ENCODE assay signal across 8 cellular contexts in genomic region chr3:112642912-112643506, GRCh38. TPM values are rescaled to one million over a fixed set of nuclear protein-coding genes. Genes with fewer than 3 reads are reported as not detected.
DNase-seq lines count a peak whose midpoint lies in the region; ATAC-seq, FAIRE-seq and TF ChIP-seq lines count a peak whose summit lies in the region.

No MANE protein-coding gene starts in this region.

- no peaks in the 10 kb centered on the region for H3K79me1 ChIP-seq in H9 (ENCODE audit: insufficient read depth, low read depth, low read length, poor library complexity, severe bottlenecking)

- H3K36me3 ChIP-seq in Loucy (ENCODE audit: insufficient read depth, low read length): no peaks in the 10 kb centered on the region
- no peaks in the 10 kb centered on the region for H3K36me3 ChIP-seq in thoracic aorta

- H3K9me3 Mint-ChIP-seq in H9 (no peaks in the 10 kb centered on the region), osteocyte (ENCODE audit: unreplicated experiment) (no peaks in the 10 kb centered on the region)
- no peaks in the 10 kb centered on the region for H3K9me3 Mint-ChIP-seq in activated T-helper 2 cell treated with anti-CD3 and anti-CD28 coated beads, Interferon-gamma antibody, Interleukin-2, Interleukin-4, amounts not matched to agents 10 μg/mL and 5 μg/mL and 100 μg/mL, durations not matched to agents 14 hours and 24 hours and 36 hours

- FAIRE-seq in frontal cortex (lab: Jason Lieb, UNC): no peak

- H2BK15ac ChIP-seq in H9 (ENCODE audit: low read depth, low read length): no peak overlapping the region

- no peaks in the 10 kb centered on the region for H3K23me2 ChIP-seq in H9 (ENCODE audit: insufficient read length, low read depth, low read length, poor library complexity, severe bottlenecking)

- H3K9ac ChIP-seq in H9 (ENCODE audit: extremely low read depth, insufficient read length, low read length) (no peak overlapping the region), Loucy (ENCODE audit: low read depth, low read length, poor library complexity, severe bottlenecking) (peak overlapping the region; percentile 43)

- POLR2A ChIA-PET in RWPE1 (lab: Yijun Ruan, JAX; ENCODE audit: low non-redundant PET): no interaction called here

- WGBS in H9 (ENCODE audit: extremely low coverage, insufficient read length, low lambda C conversion rate): no CpG with 5 or more reads among the region's 10 CpGs

- H2AK5ac ChIP-seq in H9 (ENCODE audit: insufficient read length, low read length): no peak overlapping the region

- H2BK20ac ChIP-seq in H9 (ENCODE audit: low read depth, low read length, poor library complexity, severe bottlenecking): no peak overlapping the region

- peaks cover 18 to 22% of the 10 kb centered on the region in 2 experiments for H3K4me1 Mint-ChIP-seq in H9
- peaks cover 23% of the 10 kb centered on the region for H3K4me1 Mint-ChIP-seq in activated T-helper 2 cell treated with anti-CD3 and anti-CD28 coated beads, Interferon-gamma antibody, Interleukin-2, Interleukin-4, amounts not matched to agents 10 μg/mL and 5 μg/mL and 100 μg/mL, durations not matched to agents 14 hours and 24 hours and 36 hours (ENCODE audit: low read depth)
- H3K4me1 Mint-ChIP-seq in osteocyte (ENCODE audit: unreplicated experiment): peaks cover 28% of the 10 kb centered on the region

- H4K20me1 ChIP-seq in H9 (ENCODE audit: control insufficient read depth, insufficient read depth, insufficient read length): no peaks in the 10 kb centered on the region
- H4K20me1 ChIP-seq in Loucy (ENCODE audit: insufficient read depth, low read length, poor library complexity, severe bottlenecking): no peaks in the 10 kb centered on the region

- no peaks in the 10 kb centered on the region for H3K9me2 ChIP-seq in Loucy (replicated peaks; ENCODE audit: low read depth, low read length)

- H4K8ac ChIP-seq in H9 (replicated peaks; ENCODE audit: insufficient read length, low read depth, low read length): no peak overlapping the region

- H3K27me3 ChIP-seq in H9 (ENCODE audit: insufficient read depth, low read length): no peaks in the 10 kb centered on the region
- no peaks in the 10 kb centered on the region for H3K27me3 ChIP-seq in Loucy (ENCODE audit: insufficient read depth, low read length, poor library complexity, severe bottlenecking)
- H3K27me3 ChIP-seq in thoracic aorta (replicated peaks; ENCODE audit: insufficient read depth): no peaks in the 10 kb centered on the region

- H2BK12ac ChIP-seq in H9 (ENCODE audit: insufficient read length, low read depth, low read length): no peak overlapping the region

- H3K27me3 Mint-ChIP-seq in H9 (ENCODE audit: low read depth) (peaks cover 3% of the 10 kb centered on the region; the same call in 1 of the 2 replicates), osteocyte (ENCODE audit: unreplicated experiment) (no peaks in the 10 kb centered on the region)
- H3K27me3 Mint-ChIP-seq in activated T-helper 2 cell treated with anti-CD3 and anti-CD28 coated beads, Interferon-gamma antibody, Interleukin-2, Interleukin-4, amounts not matched to agents 10 μg/mL and 5 μg/mL and 100 μg/mL, durations not matched to agents 14 hours and 24 hours and 36 hours (ENCODE audit: low read depth): peaks cover 10% of the 10 kb centered on the region

- no peaks in the 10 kb centered on the region for H3K9me3 ChIP-seq in H9 (ENCODE audit: control insufficient read depth, low read depth, low read length)
- no peaks in the 10 kb centered on the region for H3K9me3 ChIP-seq in Loucy (ENCODE audit: insufficient read depth, low read depth, low read length)
- no peaks in the 10 kb centered on the region for H3K9me3 ChIP-seq in thoracic aorta

- intact Hi-C loops in activated T-helper 2 cell treated with anti-CD3 and anti-CD28 coated beads, Interferon-gamma antibody, Interleukin-2, Interleukin-4, amounts not matched to agents 10 μg/mL and 5 μg/mL and 100 μg/mL, durations not matched to agents 14 hours and 24 hours and 36 hours (cut with micrococcal nuclease): loop anchor here (1.0 to 2.0 kb wide), 4 partner anchors 30 to 336 kb away; no protein-coding TSS in a partner anchor

- TF ChIP-seq CTCF in H9 (conservative IDR thresholded peaks at IDR 0.05) (peak; percentile 85), Loucy (conservative IDR thresholded peaks at IDR 0.05; ENCODE audit: low read length) (peak; percentile 92), RWPE1 (conservative IDR thresholded peaks at IDR 0.05; ENCODE audit: low read depth) (peak; percentile 90), osteocyte (IDR thresholded peaks at IDR 0.05) (peak; percentile 96), thoracic aorta (IDR thresholded peaks at IDR 0.05) (peak; percentile 77)

- no peak overlapping the region for H2AFZ ChIP-seq in H9 (ENCODE audit: low read length)
- peak overlapping the region; percentile 81 for H2AFZ ChIP-seq in Loucy (ENCODE audit: low read length)

- CTCF ChIA-PET in RWPE1 (lab: Yijun Ruan, JAX): interaction anchor here (0.5 to 3.7 kb wide), 23 partner anchors 11 to 444 kb away, joined by 3 to 34 read pairs (median 4); no protein-coding TSS in a partner anchor

- H3K4me1 ChIP-seq in H9 (ENCODE audit: insufficient read depth, low read length): peaks cover 18% of the 10 kb centered on the region
- peaks cover 8% of the 10 kb centered on the region for H3K4me1 ChIP-seq in Loucy (ENCODE audit: insufficient read depth, low read length, poor library complexity, severe bottlenecking)
- H3K4me1 ChIP-seq in thoracic aorta (ENCODE audit: control insufficient read depth in 1 of 2, low read depth in 2 of 2): peaks cover 4 to 26% of the 10 kb centered on the region in 2 donors

- H3K14ac ChIP-seq in H9 (ENCODE audit: insufficient read depth, low read length): no peak overlapping the region

- H2BK5ac ChIP-seq in H9 (ENCODE audit: insufficient read length, low read length): no peak overlapping the region

- H3K36me3 Mint-ChIP-seq in H9 (ENCODE audit: insufficient read depth in 1 of 3, low read depth in 3 of 3) (peaks cover 0 to 9% (median 2%) of the 10 kb centered on the region in 3 experiments; a peak in 1 of 7 replicates), osteocyte (ENCODE audit: unreplicated experiment) (no peaks in the 10 kb centered on the region)
- no peaks in the 10 kb centered on the region for H3K36me3 Mint-ChIP-seq in activated T-helper 2 cell treated with anti-CD3 and anti-CD28 coated beads, Interferon-gamma antibody, Interleukin-2, Interleukin-4, amounts not matched to agents 10 μg/mL and 5 μg/mL and 100 μg/mL, durations not matched to agents 14 hours and 24 hours and 36 hours (ENCODE audit: low read depth)

- H4K5ac ChIP-seq in H9 (ENCODE audit: insufficient read length, low read depth, low read length): no peak overlapping the region

- DNase-seq in ELR (ENCODE audit: low read depth): peak; percentile 94
- DNase-seq in H9: peak; percentile 87
- DNase-seq in RWPE1 (ENCODE audit: low spot score): peak; percentile 84
- peak; percentile 75 for DNase-seq in activated T-helper 2 cell treated with anti-CD3 and anti-CD28 coated beads, Interferon-gamma antibody, Interleukin-2, Interleukin-4, amounts not matched to agents 10 μg/mL and 5 μg/mL and 100 μg/mL, durations not matched to agents 14 hours and 24 hours and 36 hours (ENCODE audit: low spot score)
- peak; percentile 37 to 66 for DNase-seq in frontal cortex (ENCODE audit: low spot score in 2 of 2)
- DNase-seq in osteocyte (ENCODE audit: extremely low spot score, unreplicated experiment): peak; percentile 92
- DNase-seq in thoracic aorta (ENCODE audit: low spot score): peak; percentile 68

- no peak overlapping the region for H4K91ac ChIP-seq in H9 (ENCODE audit: insufficient read length, low read depth, low read length)

- H3K27ac Mint-ChIP-seq in H9: no peak overlapping the region
- H3K27ac Mint-ChIP-seq in activated T-helper 2 cell treated with anti-CD3 and anti-CD28 coated beads, Interferon-gamma antibody, Interleukin-2, Interleukin-4, amounts not matched to agents 10 μg/mL and 5 μg/mL and 100 μg/mL, durations not matched to agents 14 hours and 24 hours and 36 hours: no peak overlapping the region
- H3K27ac Mint-ChIP-seq in osteocyte (ENCODE audit: unreplicated experiment): no peak overlapping the region

- H3K4me3 Mint-ChIP-seq in H9 (peak overlapping the region in 1 of 2 experiments; percentile 12; a peak in 2 of 5 replicates), osteocyte (ENCODE audit: unreplicated experiment) (peak overlapping the region; percentile 39)
- H3K4me3 Mint-ChIP-seq in activated T-helper 2 cell treated with anti-CD3 and anti-CD28 coated beads, Interferon-gamma antibody, Interleukin-2, Interleukin-4, amounts not matched to agents 10 μg/mL and 5 μg/mL and 100 μg/mL, durations not matched to agents 14 hours and 24 hours and 36 hours (ENCODE audit: low read depth): peak overlapping the region; percentile 65

- H3K27ac ChIP-seq in H9 (ENCODE audit: insufficient read length, low read depth, low read length): no peak overlapping the region
- no peak overlapping the region for H3K27ac ChIP-seq in RWPE1
- no peak overlapping the region for H3K27ac ChIP-seq in thoracic aorta

- H2BK120ac ChIP-seq in H9 (ENCODE audit: low read depth, low read length, poor library complexity, severe bottlenecking): no peak overlapping the region

- H3K79me2 ChIP-seq in H9 (ENCODE audit: insufficient read depth, low read length) (no peaks in the 10 kb centered on the region), Loucy (ENCODE audit: insufficient read depth, low read length) (no peaks in the 10 kb centered on the region)

- peak; percentile 48 for ATAC-seq in thoracic aorta (ENCODE audit: insufficient number of reproducible peaks, low FRiP score, low read depth)

- H3K4me3 ChIP-seq in Loucy (ENCODE audit: low read length, poor library complexity, severe bottlenecking): peak overlapping the region; percentile 61
- peak overlapping the region; percentile 61 for H3K4me3 ChIP-seq in thoracic aorta

- no peak overlapping the region for H3K4ac ChIP-seq in H9 (ENCODE audit: low read depth, low read length)

- no peaks in the 10 kb centered on the region for H3F3A ChIP-seq in Loucy (ENCODE audit: low read depth)

- no peak overlapping the region for H3T11ph ChIP-seq in H9 (ENCODE audit: low read length)

- H3K4me2 ChIP-seq in H9 (ENCODE audit: insufficient read depth, insufficient read length, low read length): no peak overlapping the region
- H3K4me2 ChIP-seq in Loucy (ENCODE audit: low read depth, low read length, poor library complexity, severe bottlenecking): peak overlapping the region; percentile 71

- H3K18ac ChIP-seq in H9 (ENCODE audit: insufficient read length, low read depth, low read length): no peak overlapping the region

- H3K56ac ChIP-seq in H9 (ENCODE audit: insufficient read length, low read depth, low read length): no peak overlapping the region

- H3K23ac ChIP-seq in H9 (ENCODE audit: insufficient read length, low read depth, low read length): no peak overlapping the region

RNA-seq across cellular contexts. Expression of gene CCDC80, which starts 2.1 kb away (rescaled TPM):
- total RNA-seq in H9 (2021) (4.6 and 5.4 TPM in 2 replicates), frontal cortex (2.9 TPM), osteocyte (1,760 and 1,947 TPM in 2 replicates), thoracic aorta (100 to 1,000 TPM in 1 of 2 donors, 10 to 100 TPM in 1; 90.8 to 350 TPM)
- not detected in 2 replicates for total RNA-seq in activated T-helper 2 cell treated with anti-CD3 and anti-CD28 coated beads, Interferon-gamma antibody, Interleukin-2, Interleukin-4, amounts not matched to agents 10 μg/mL and 5 μg/mL and 100 μg/mL, durations not matched to agents 14 hours and 24 hours and 36 hours

Comparison
In these comparisons a context has a peak if more than half of its experiments do, and no peak if none do; other contexts are left out.
1. RNA of gene CCDC80, which starts 2.1 kb away (total RNA-seq): 1,760 to 1,947 TPM in osteocyte and 90.8 to 350 TPM in thoracic aorta; 4.6 to 5.4 TPM in H9, 2.9 TPM in frontal cortex (single experiment) and not detected in activated T-helper 2 cell treated with anti-CD3 and anti-CD28 coated beads, Interferon-gamma antibody, Interleukin-2, Interleukin-4, amounts not matched to agents 10 μg/mL and 5 μg/mL and 100 μg/mL, durations not matched to agents 14 hours and 24 hours and 36 hours; every median in the first group is over 10 times any median in the second.
2. Peak in every context shown above with its lines, with median percentiles within 50 percentile points of each other: DNase-seq and CTCF ChIP-seq.